In genomic region chr6:148969679-148970078, GRCh38 we compare ENCODE assay signal across 11 cellular contexts.
A peak's percentile ranks its signal among the peaks of the same experiment; 100 is the strongest.
DNase-seq lines count a peak whose midpoint lies in the region; ATAC-seq and TF ChIP-seq lines count a peak whose summit lies in the region.
"Had no signal": no experiment of that assay in that cellular context is flagged by ENCODE, and none has a peak within 500 bp of the region (broad histone marks: within the 10 kb centered on the region; RNA-seq: fewer than 3 reads in every experiment).

No MANE protein-coding gene starts in this region.

- no peaks in the 10 kb centered on the region for H3K27me3 ChIP-seq in HUES48 (ENCODE audit: control insufficient read depth, insufficient read depth, low read length)

- H3K4me1 ChIP-seq in HUES48 (ENCODE audit: control insufficient read depth, insufficient read depth, low read length), result peaks cover 61% of the 10 kb centered on the region

- peaks cover 10% of the 10 kb centered on the region; the same call in 1 of the 2 replicates for H3K36me3 ChIP-seq in HUES48 (ENCODE audit: control insufficient read depth, insufficient read depth, low read length)

- H3K9me3 ChIP-seq in HUES48 (ENCODE audit: control insufficient read depth, insufficient read depth, low read length), result no peaks in the 10 kb centered on the region

- TF ChIP-seq CTCF in fibroblast of villous mesenchyme (IDR thresholded peaks at IDR 0.05; ENCODE audit: insufficient read depth, low read depth, low read length), result no peak
- no peak for TF ChIP-seq CTCF in omental fat pad (IDR thresholded peaks at IDR 0.05)

- H3K27ac ChIP-seq in HUES48 (ENCODE audit: low read depth, low read length), result peak overlapping the region; percentile 61

- peak; percentile 86 for ATAC-seq in sciatic nerve
- no peak for ATAC-seq in omental fat pad (ENCODE audit: low FRiP score)
- ATAC-seq in GM18520 (IDR thresholded peaks at IDR 0.05; ENCODE audit: unreplicated experiment), result no peak
- no peak for ATAC-seq in HG03439 (IDR thresholded peaks at IDR 0.05; ENCODE audit: unreplicated experiment)

- H3K4me3 ChIP-seq in HUES48 (ENCODE audit: low read depth, low read length) (no peak overlapping the region), fibroblast of villous mesenchyme (ENCODE audit: low read depth, low read length) (no peak overlapping the region)

- intact Hi-C loops in sciatic nerve (cut with DNase I), result loop anchor here (10.0 kb wide), 1 partner anchor 395 kb away; no protein-coding TSS in a partner anchor

- no peak overlapping the region for H3K9ac ChIP-seq in HUES48 (ENCODE audit: low read depth, low read length)

- DNase-seq in NCI-H748 (lab: John Stamatoyannopoulos, UW; ENCODE audit: unreplicated experiment) (peak; percentile 99), fibroblast of villous mesenchyme (ENCODE audit: low read depth) (peak; percentile 86), sciatic nerve (ENCODE audit: low spot score) (no peak), omental fat pad (ENCODE audit: low spot score) (no peak)
- DNase-seq in effector CD8-positive, alpha-beta T cell (lab: John Stamatoyannopoulos, UW), result no peak
- DNase-seq: activated CD4-positive, alpha-beta T cell treated with anti-CD3 and anti-CD28 coated beads, Interleukin-2, amount 10 ng/mL, durations not matched to agents 7 days and 5 days; activated naive CD4-positive, alpha-beta T cell treated with anti-CD3 and anti-CD28 coated beads, Interleukin-2, amount 10 ng/mL, durations not matched to agents 7 days and 5 days; islet precursor cell had no signal

Comparison
In these comparisons a context has a peak if more than half of its experiments do, and no peak if none do; other contexts are left out.
1. DNase-seq: peak in NCI-H748 (single experiment) and fibroblast of villous mesenchyme (single experiment); none in sciatic nerve (single experiment), omental fat pad (single experiment) and effector CD8-positive, alpha-beta T cell (single experiment).